20 cellular contexts compared by ENCODE assay signal in genomic region chr1:16398371-16398953, GRCh38. TPM values are rescaled to one million over a fixed set of nuclear protein-coding genes. Genes with fewer than 3 reads are reported as not detected.
DNase-seq lines count a peak whose midpoint lies in the region; ATAC-seq, FAIRE-seq and TF ChIP-seq lines count a peak whose summit lies in the region.
"Had no signal": no experiment of that assay in that cellular context is flagged by ENCODE, and none has a peak within 500 bp of the region (broad histone marks: within the 10 kb centered on the region; RNA-seq: fewer than 3 reads in every experiment).

No MANE protein-coding gene starts in this region.

- 100% methylated on average over 3 of the region's 5 CpGs for WGBS in HepG2 (ENCODE audit: low lambda C conversion rate)
- WGBS in right lobe of liver (ENCODE audit: insufficient coverage, low coverage, low lambda C conversion rate, missing lambda C conversion rate), result no CpG with 5 or more reads among the region's 5 CpGs
- no CpG with 5 or more reads among the region's 5 CpGs for WGBS in trophoblast cell (ENCODE audit: extremely low coverage, insufficient coverage, insufficient read length)

- no peak overlapping the region for H3K27ac ChIP-seq in HepG2 (ENCODE audit: extremely low read length, insufficient read depth, low read length)
- H3K27ac ChIP-seq in right lobe of liver, result no peak overlapping the region
- H3K27ac ChIP-seq in foreskin keratinocyte, result no peak overlapping the region
- no peak overlapping the region for H3K27ac ChIP-seq in trophoblast cell (ENCODE audit: low read depth, low read length)
- H3K27ac ChIP-seq: gastrocnemius medialis, right atrium auricular region, SJSA1 had no signal

- H3K79me2 ChIP-seq in HepG2 (ENCODE audit: insufficient read depth, low read length), result peaks cover 3% of the 10 kb centered on the region
- no peaks in the 10 kb centered on the region for H3K79me2 ChIP-seq in trophoblast cell (ENCODE audit: control insufficient read depth, insufficient read depth, low read length, poor library complexity)

- H3K9me3 Mint-ChIP-seq in effector memory CD8-positive, alpha-beta T cell, result no peaks in the 10 kb centered on the region
- no peaks in the 10 kb centered on the region for H3K9me3 Mint-ChIP-seq in stimulated activated naive B cell treated with anti-CD40 and anti-IgM and Interleukin-4, amounts not matched to agents 10 μg/mL and 1 μg/mL and 100 μg/mL, for 72 hours

- no peak overlapping the region for H3K4me3 Mint-ChIP-seq in effector memory CD8-positive, alpha-beta T cell
- H3K4me3 Mint-ChIP-seq in stimulated activated naive B cell treated with anti-CD40 and anti-IgM and Interleukin-4, amounts not matched to agents 10 μg/mL and 1 μg/mL and 100 μg/mL, for 72 hours, result no peak overlapping the region

- H3K79me1 ChIP-seq in trophoblast cell (ENCODE audit: low read length), result no peaks in the 10 kb centered on the region

- H3K14ac ChIP-seq in trophoblast cell (ENCODE audit: low read length), result no peak overlapping the region

- no peak overlapping the region for H2AK5ac ChIP-seq in trophoblast cell (ENCODE audit: low read length)

- H3K27ac Mint-ChIP-seq in effector memory CD8-positive, alpha-beta T cell, result peak overlapping the region; percentile 72 to 88
- peak overlapping the region; percentile 90 for H3K27ac Mint-ChIP-seq in stimulated activated naive B cell treated with anti-CD40 and anti-IgM and Interleukin-4, amounts not matched to agents 10 μg/mL and 1 μg/mL and 100 μg/mL, for 72 hours

- no peak overlapping the region for H3K23ac ChIP-seq in trophoblast cell (ENCODE audit: low read length)

- H3K18ac ChIP-seq in trophoblast cell (ENCODE audit: low read length), result no peak overlapping the region

- no TSS peak for BruUV-seq in HepG2 (replicated peaks; lab: Mats Ljungman, UMichigan)

- H3K4me1 Mint-ChIP-seq in effector memory CD8-positive, alpha-beta T cell (ENCODE audit: low read depth in 2 of 2), result peaks cover 0 to 10% of the 10 kb centered on the region in 2 donors
- H3K4me1 Mint-ChIP-seq in stimulated activated naive B cell treated with anti-CD40 and anti-IgM and Interleukin-4, amounts not matched to agents 10 μg/mL and 1 μg/mL and 100 μg/mL, for 72 hours, result peaks cover 21 to 34% of the 10 kb centered on the region in 2 donors

- no peak overlapping the region for H3K4me2 ChIP-seq in HepG2 (ENCODE audit: low read depth, low read length)
- H3K4me2 ChIP-seq in trophoblast cell (ENCODE audit: low read length), result no peak overlapping the region

- TF ChIP-seq POLR2A in HepG2 (IDR thresholded peaks at IDR 0.05; ENCODE audit: insufficient read depth in 1 of 2, low read depth in 2 of 2, low read length in 2 of 2) (no peak), right lobe of liver (IDR thresholded peaks at IDR 0.05) (no peak)

- no peak for TF ChIP-seq EP300 in HepG2 (IDR thresholded peaks at IDR 0.05; ENCODE audit: low read depth in 2 of 2, low read length in 2 of 2)
- no peak for TF ChIP-seq EP300 in HepG2 (CRISPR knock-in tag; IDR thresholded peaks at IDR 0.05; ENCODE audit: borderline replicate concordance)

- H3K36me3 Mint-ChIP-seq in effector memory CD8-positive, alpha-beta T cell (ENCODE audit: insufficient read depth), result peaks cover 56% of the 10 kb centered on the region
- H3K36me3 Mint-ChIP-seq in stimulated activated naive B cell treated with anti-CD40 and anti-IgM and Interleukin-4, amounts not matched to agents 10 μg/mL and 1 μg/mL and 100 μg/mL, for 72 hours, result peaks cover 31 to 46% of the 10 kb centered on the region in 2 donors

- no peak overlapping the region for H3K4ac ChIP-seq in trophoblast cell (ENCODE audit: low read depth, low read length)

- TF ChIP-seq RAD21 in HepG2 (CRISPR knock-in tag; IDR thresholded peaks at IDR 0.05), result no peak

- no peak overlapping the region for H2BK12ac ChIP-seq in trophoblast cell (ENCODE audit: low read length)

- intact Hi-C loops in HepG2 (cut with micrococcal nuclease; ENCODE audit: unreplicated experiment) (no loop called here), right lobe of liver (cut with DNase I) (no loop called here)

- H3K9me3 ChIP-seq in HepG2 (ENCODE audit: low read length), result no peaks in the 10 kb centered on the region
- H3K9me3 ChIP-seq in right lobe of liver, result no peaks in the 10 kb centered on the region
- H3K9me3 ChIP-seq in trophoblast cell (ENCODE audit: insufficient read depth, low read depth, low read length), result no peaks in the 10 kb centered on the region
- H3K9me3 ChIP-seq: gastrocnemius medialis, right atrium auricular region, SJSA1 had no signal

- H4K20me1 ChIP-seq in HepG2 (ENCODE audit: insufficient read depth, low read length), result 0 out of 2 replicates have a peak, but pooled peaks cover 7% of the 10 kb centered on the region

- TF ChIP-seq CTCF in HepG2 (CRISPR knock-in tag; IDR thresholded peaks at IDR 0.05), result no peak
- TF ChIP-seq CTCF in right lobe of liver (IDR thresholded peaks at IDR 0.05), result no peak
- no peak for TF ChIP-seq CTCF in foreskin keratinocyte (conservative IDR thresholded peaks at IDR 0.05)

- H2AFZ ChIP-seq in HepG2 (ENCODE audit: low read length) (no peak overlapping the region), trophoblast cell (ENCODE audit: insufficient read depth, low read length, poor library complexity) (no peak overlapping the region)

- CTCF ChIA-PET in HepG2 (lab: Yijun Ruan, JAX; ENCODE audit: low intra/inter-chr PET ratio, low total read pairs), result no interaction called here

- H2BK120ac ChIP-seq in trophoblast cell (ENCODE audit: insufficient read depth, low read length, poor library complexity), result no peak overlapping the region

- in situ Hi-C loops in HepG2 (cut with HindIII; ENCODE audit: extremely low pct_ligation_motif_present, low pct_unique_long_range_greater_than_20kb), result no loop called here

- no peaks in the 10 kb centered on the region for H3K27me3 Mint-ChIP-seq in effector memory CD8-positive, alpha-beta T cell
- H3K27me3 Mint-ChIP-seq in stimulated activated naive B cell treated with anti-CD40 and anti-IgM and Interleukin-4, amounts not matched to agents 10 μg/mL and 1 μg/mL and 100 μg/mL, for 72 hours, result no peaks in the 10 kb centered on the region

- no peak overlapping the region for H3K9ac ChIP-seq in HepG2 (ENCODE audit: insufficient read depth, low read depth, low read length)
- H3K9ac ChIP-seq in trophoblast cell (ENCODE audit: low read length), result no peak overlapping the region

- DNase-seq in HepG2 (ENCODE audit: low spot score), result no peak
- DNase-seq in right lobe of liver, result no peak
- DNase-seq in NCI-H524 (lab: John Stamatoyannopoulos, UW), result peak; percentile 92 to 98
- no peak for DNase-seq in effector memory CD8-positive, alpha-beta T cell
- no peak for DNase-seq in stimulated activated naive B cell treated with anti-CD40 and anti-IgM and Interleukin-4, amounts not matched to agents 10 μg/mL and 1 μg/mL and 100 μg/mL, for 72 hours
- no peak for DNase-seq in NCI-H1092 (lab: John Stamatoyannopoulos, UW)
- DNase-seq in foreskin keratinocyte, result no peak
- no peak for DNase-seq in trophoblast cell
- DNase-seq: activated CD4-positive, alpha-beta T cell treated with anti-CD3 and anti-CD28 coated beads for 1 hour; COR-L47; dorsolateral prefrontal cortex; erythroblast; gastrocnemius medialis; NCI-H187; NCI-H526; PC-3 had no signal

- H3K4me1 ChIP-seq in HepG2 (ENCODE audit: insufficient read depth, low read length), result no peaks in the 10 kb centered on the region
- peaks cover 0 to 4% (median 0%) of the 10 kb centered on the region in 4 donors for H3K4me1 ChIP-seq in right lobe of liver
- peaks cover 5% of the 10 kb centered on the region for H3K4me1 ChIP-seq in foreskin keratinocyte
- peaks cover 0 to 2% of the 10 kb centered on the region in 2 experiments for H3K4me1 ChIP-seq in trophoblast cell (ENCODE audit: control insufficient read depth in 1 of 2, insufficient read depth in 2 of 2, low read length in 2 of 2)
- H3K4me1 ChIP-seq: SJSA1 had no signal

- no peak overlapping the region for H4K8ac ChIP-seq in trophoblast cell (ENCODE audit: low read depth, low read length)

- no peak overlapping the region for H4K91ac ChIP-seq in trophoblast cell (ENCODE audit: low read depth, low read length)

- no peak overlapping the region for H4K12ac ChIP-seq in trophoblast cell (ENCODE audit: low read depth, low read length)

- H3K27me3 ChIP-seq in HepG2 (ENCODE audit: control insufficient read depth in 1 of 2, insufficient read depth in 2 of 2, low read length in 2 of 2) (no peaks in the 10 kb centered on the region), right lobe of liver (no peaks in the 10 kb centered on the region), foreskin keratinocyte (no peaks in the 10 kb centered on the region), trophoblast cell (ENCODE audit: insufficient read depth, low read length) (no peaks in the 10 kb centered on the region)
- H3K27me3 ChIP-seq: dorsolateral prefrontal cortex, gastrocnemius medialis, right atrium auricular region, SJSA1 had no signal

- peaks cover 26 to 37% of the 10 kb centered on the region in 2 experiments; a peak in 4 of 5 replicates for H3K36me3 ChIP-seq in HepG2 (replicated peaks in 1 of 2; ENCODE audit: control insufficient read depth in 1 of 2, insufficient read depth in 2 of 2, low read length in 2 of 2)
- H3K36me3 ChIP-seq in right lobe of liver, result peaks cover 0 to 19% (median 11%) of the 10 kb centered on the region in 4 donors
- H3K36me3 ChIP-seq in trophoblast cell (ENCODE audit: control insufficient read depth in 1 of 2, insufficient read depth in 2 of 2, low read length in 2 of 2), result peaks cover 41 to 50% of the 10 kb centered on the region in 2 experiments

- ATAC-seq in HepG2 (no peak), right lobe of liver (no peak), foreskin keratinocyte (no peak)
- no peak for ATAC-seq in effector memory CD8-positive, alpha-beta T cell (replicated peaks)
- ATAC-seq in stimulated activated naive B cell treated with anti-CD40 and anti-IgM and Interleukin-4, amounts not matched to agents 10 μg/mL and 1 μg/mL and 100 μg/mL, for 72 hours (replicated peaks), result no peak
- ATAC-seq: gastrocnemius medialis, PC-3 had no signal

- H3K4me3 ChIP-seq in HepG2 (replicated peaks in 1 of 3; ENCODE audit: insufficient read depth in 1 of 3, low read depth in 2 of 3, low read length in 3 of 3) (no peak overlapping the region), right lobe of liver (no peak overlapping the region), trophoblast cell (ENCODE audit: low read depth, low read length) (no peak overlapping the region)
- H3K4me3 ChIP-seq: dorsolateral prefrontal cortex, gastrocnemius medialis, right atrium auricular region, SJSA1 had no signal

- POLR2A ChIA-PET in HepG2 (lab: Yijun Ruan, JAX), result no interaction called here

- no peak for FAIRE-seq in HepG2 (lab: Jason Lieb, UNC)
- FAIRE-seq: H54 had no signal

- no peak overlapping the region for H2BK5ac ChIP-seq in trophoblast cell (ENCODE audit: low read depth, low read length, poor library complexity)

RNA-seq across cellular contexts. Expression of gene SZRD1, which starts 31.4 kb away (rescaled TPM):
- 28.5 and 38.6 TPM in 2 replicates for total RNA-seq in HepG2 (2016; rRNA removed; fragmentation: Illumina TruSeq; extraction: Trizol)
- 12.7 and 18.5 TPM in 2 replicates for total RNA-seq in HepG2 (2016; cell fraction: cytosol; rRNA removed; fragmentation: Illumina TruSeq; extraction: Trizol; ENCODE audit: low read depth)
- total RNA-seq in HepG2 (2016; cell fraction: insoluble cytoplasmic fraction; rRNA removed; fragmentation: Illumina TruSeq; extraction: Trizol), result 31.4 and 32.6 TPM in 2 replicates
- total RNA-seq in HepG2 (2016; cell fraction: membrane; rRNA removed; fragmentation: Illumina TruSeq; extraction: Trizol), result 51.4 and 51.8 TPM in 2 replicates
- 18.9 and 20.9 TPM in 2 replicates for total RNA-seq in HepG2 (2016; cell fraction: nucleus; rRNA removed; fragmentation: Illumina TruSeq; extraction: Trizol)
- polyA plus RNA-seq in HepG2 (2011; rRNA removed), result 41.4 and 49.1 TPM in 2 replicates
- 42.6 and 48.7 TPM in 2 replicates for polyA plus RNA-seq in HepG2 (2011; cell fraction: cytosol; rRNA removed)
- 28.2 and 28.3 TPM in 2 replicates for polyA plus RNA-seq in HepG2 (2011; cell fraction: nucleus; rRNA removed)
- 34.4 and 36.9 TPM in 2 replicates for polyA plus RNA-seq in HepG2 (2012)
- polyA plus RNA-seq in HepG2 (2016; cell fraction: cytosol; fragmentation: Illumina TruSeq; extraction: Trizol; ENCODE audit: low read depth), result 56.7 and 58.7 TPM in 2 replicates
- polyA plus RNA-seq in HepG2 (2016; cell fraction: insoluble cytoplasmic fraction; fragmentation: Illumina TruSeq; extraction: Trizol; ENCODE audit: low read depth), result 71.8 and 88.8 TPM in 2 replicates
- 116 and 117 TPM in 2 replicates for polyA plus RNA-seq in HepG2 (2016; cell fraction: membrane; fragmentation: Illumina TruSeq; extraction: Trizol; ENCODE audit: low read depth)
- 51.4 and 59.8 TPM in 2 replicates for polyA plus RNA-seq in HepG2 (2016; cell fraction: nucleus; fragmentation: Illumina TruSeq; extraction: Trizol; ENCODE audit: insufficient read depth, low read depth)
- 50.6 and 97.3 TPM in 2 replicates for polyA minus RNA-seq in HepG2 (2011; rRNA and poly(A)+ RNA removed; ENCODE audit: low replicate concordance)
- 24.6 and 26.6 TPM in 2 replicates for polyA minus RNA-seq in HepG2 (2011; cell fraction: cytosol; rRNA and poly(A)+ RNA removed)
- 13.0 and 16.4 TPM in 2 replicates for polyA minus RNA-seq in HepG2 (2011; cell fraction: nucleus; rRNA and poly(A)+ RNA removed)
- 10 to 100 TPM; 41.4 to 57.8 (median 47.5) TPM for total RNA-seq in right lobe of liver
- total RNA-seq in foreskin keratinocyte, result 126 and 127 TPM in 2 replicates
- polyA plus RNA-seq in foreskin keratinocyte, result 104 and 119 TPM in 2 replicates
- 80.6 and 85.6 TPM in 2 replicates for polyA plus RNA-seq in trophoblast cell (2013)

RNA-seq across cellular contexts. Expression of gene SPATA21, which starts 38.8 kb away (rescaled TPM):
- total RNA-seq in HepG2 (2016; rRNA removed; fragmentation: Illumina TruSeq; extraction: Trizol), result 0.21 and 0.80 TPM in 2 replicates
- 0.35 and 0.51 TPM in 2 replicates for total RNA-seq in HepG2 (2016; cell fraction: cytosol; rRNA removed; fragmentation: Illumina TruSeq; extraction: Trizol; ENCODE audit: low read depth)
- total RNA-seq in HepG2 (2016; cell fraction: insoluble cytoplasmic fraction; rRNA removed; fragmentation: Illumina TruSeq; extraction: Trizol), result 0.25 and 0.74 TPM in 2 replicates
- total RNA-seq in HepG2 (2016; cell fraction: membrane; rRNA removed; fragmentation: Illumina TruSeq; extraction: Trizol), result 0.21 and 0.40 TPM in 2 replicates
- 1.3 and 1.5 TPM in 2 replicates for total RNA-seq in HepG2 (2016; cell fraction: nucleus; rRNA removed; fragmentation: Illumina TruSeq; extraction: Trizol)
- polyA plus RNA-seq in HepG2 (2011; rRNA removed), result 1.4 and 1.8 TPM in 2 replicates
- 0.54 and 1.0 TPM in 2 replicates for polyA plus RNA-seq in HepG2 (2011; cell fraction: cytosol; rRNA removed)
- 7.5 and 11.1 TPM in 2 replicates for polyA plus RNA-seq in HepG2 (2011; cell fraction: nucleus; rRNA removed)
- polyA plus RNA-seq in HepG2 (2012), result 0.85 and 0.95 TPM in 2 replicates
- 0.08 and 0.24 TPM in 2 replicates for polyA plus RNA-seq in HepG2 (2016; cell fraction: cytosol; fragmentation: Illumina TruSeq; extraction: Trizol; ENCODE audit: low read depth)
- polyA plus RNA-seq in HepG2 (2016; cell fraction: insoluble cytoplasmic fraction; fragmentation: Illumina TruSeq; extraction: Trizol; ENCODE audit: low read depth), result 0.33 and 0.38 TPM in 2 replicates
- 0.07 and 0.15 TPM in 2 replicates for polyA plus RNA-seq in HepG2 (2016; cell fraction: membrane; fragmentation: Illumina TruSeq; extraction: Trizol; ENCODE audit: low read depth)
- polyA plus RNA-seq in HepG2 (2016; cell fraction: nucleus; fragmentation: Illumina TruSeq; extraction: Trizol; ENCODE audit: insufficient read depth, low read depth), result 4.4 and 5.3 TPM in 2 replicates
- 0.26 TPM in 1 of 2 replicates, not detected in the other for polyA minus RNA-seq in HepG2 (2011; rRNA and poly(A)+ RNA removed; ENCODE audit: low replicate concordance)
- 0.30 and 0.70 TPM in 2 replicates for polyA minus RNA-seq in HepG2 (2011; cell fraction: cytosol; rRNA and poly(A)+ RNA removed)
- polyA minus RNA-seq in HepG2 (2011; cell fraction: nucleus; rRNA and poly(A)+ RNA removed), result 0.75 and 0.77 TPM in 2 replicates
- 1 to 10 TPM in 2 of 6 experiments, not detected in 4; 1.6 to 1.8 TPM for total RNA-seq in right lobe of liver
- not detected in 2 replicates for total RNA-seq in foreskin keratinocyte
- polyA plus RNA-seq in foreskin keratinocyte, result 0.02 TPM in 1 of 2 replicates, not detected in the other
- polyA plus RNA-seq in trophoblast cell (2013), result not detected in 2 replicates
- total RNA-seq: gastrocnemius medialis, MCF 10A, PC-3, right atrium auricular region, SJSA1 had no signal

RNA-seq across cellular contexts. Expression of gene NECAP2, which starts 42.1 kb away (rescaled TPM):
- total RNA-seq in HepG2 (2016; rRNA removed; fragmentation: Illumina TruSeq; extraction: Trizol), result 52.3 and 62.6 TPM in 2 replicates
- 9.4 and 10.0 TPM in 2 replicates for total RNA-seq in HepG2 (2016; cell fraction: cytosol; rRNA removed; fragmentation: Illumina TruSeq; extraction: Trizol; ENCODE audit: low read depth)
- 51.2 and 64.2 TPM in 2 replicates for total RNA-seq in HepG2 (2016; cell fraction: insoluble cytoplasmic fraction; rRNA removed; fragmentation: Illumina TruSeq; extraction: Trizol)
- total RNA-seq in HepG2 (2016; cell fraction: membrane; rRNA removed; fragmentation: Illumina TruSeq; extraction: Trizol), result 20.2 and 23.2 TPM in 2 replicates
- total RNA-seq in HepG2 (2016; cell fraction: nucleus; rRNA removed; fragmentation: Illumina TruSeq; extraction: Trizol), result 22.1 and 26.7 TPM in 2 replicates
- polyA plus RNA-seq in HepG2 (2011; rRNA removed), result 38.5 and 41.0 TPM in 2 replicates
- polyA plus RNA-seq in HepG2 (2011; cell fraction: cytosol; rRNA removed), result 48.1 and 54.1 TPM in 2 replicates
- 22.4 and 27.6 TPM in 2 replicates for polyA plus RNA-seq in HepG2 (2011; cell fraction: nucleus; rRNA removed)
- polyA plus RNA-seq in HepG2 (2012), result 24.9 and 33.4 TPM in 2 replicates
- polyA plus RNA-seq in HepG2 (2016; cell fraction: cytosol; fragmentation: Illumina TruSeq; extraction: Trizol; ENCODE audit: low read depth), result 7.1 and 7.3 TPM in 2 replicates
- 55.1 and 59.1 TPM in 2 replicates for polyA plus RNA-seq in HepG2 (2016; cell fraction: insoluble cytoplasmic fraction; fragmentation: Illumina TruSeq; extraction: Trizol; ENCODE audit: low read depth)
- polyA plus RNA-seq in HepG2 (2016; cell fraction: membrane; fragmentation: Illumina TruSeq; extraction: Trizol; ENCODE audit: low read depth), result 10.5 and 12.4 TPM in 2 replicates
- polyA plus RNA-seq in HepG2 (2016; cell fraction: nucleus; fragmentation: Illumina TruSeq; extraction: Trizol; ENCODE audit: insufficient read depth, low read depth), result 30.2 and 30.4 TPM in 2 replicates
- 43.7 and 55.9 TPM in 2 replicates for polyA minus RNA-seq in HepG2 (2011; rRNA and poly(A)+ RNA removed; ENCODE audit: low replicate concordance)
- 21.5 and 24.9 TPM in 2 replicates for polyA minus RNA-seq in HepG2 (2011; cell fraction: cytosol; rRNA and poly(A)+ RNA removed)
- polyA minus RNA-seq in HepG2 (2011; cell fraction: nucleus; rRNA and poly(A)+ RNA removed), result 18.5 and 22.5 TPM in 2 replicates
- total RNA-seq in right lobe of liver, result 10 to 100 TPM; 13.9 to 28.3 (median 24.2) TPM
- total RNA-seq in foreskin keratinocyte, result 61.2 and 67.6 TPM in 2 replicates
- polyA plus RNA-seq in foreskin keratinocyte, result 54.6 and 58.4 TPM in 2 replicates
- 53.0 and 53.9 TPM in 2 replicates for polyA plus RNA-seq in trophoblast cell (2013)

RNA-seq across cellular contexts. Expression of gene FBXO42, which starts 46.2 kb away (rescaled TPM):
- total RNA-seq in HepG2 (2016; rRNA removed; fragmentation: Illumina TruSeq; extraction: Trizol) (7.6 and 9.0 TPM in 2 replicates), right lobe of liver (10 to 100 TPM in 3 of 6 experiments, 1 to 10 TPM in 3; 7.9 to 14.1 (median 10.2) TPM), foreskin keratinocyte (12.9 and 14.1 TPM in 2 replicates)
- 1.8 and 2.2 TPM in 2 replicates for total RNA-seq in HepG2 (2016; cell fraction: cytosol; rRNA removed; fragmentation: Illumina TruSeq; extraction: Trizol; ENCODE audit: low read depth)
- total RNA-seq in HepG2 (2016; cell fraction: insoluble cytoplasmic fraction; rRNA removed; fragmentation: Illumina TruSeq; extraction: Trizol), result 7.3 and 9.0 TPM in 2 replicates
- total RNA-seq in HepG2 (2016; cell fraction: membrane; rRNA removed; fragmentation: Illumina TruSeq; extraction: Trizol), result 3.2 and 3.4 TPM in 2 replicates
- total RNA-seq in HepG2 (2016; cell fraction: nucleus; rRNA removed; fragmentation: Illumina TruSeq; extraction: Trizol), result 9.0 and 10.5 TPM in 2 replicates
- polyA plus RNA-seq in HepG2 (2011; rRNA removed) (17.2 and 17.5 TPM in 2 replicates), foreskin keratinocyte (10.4 and 11.3 TPM in 2 replicates)
- 11.3 and 12.6 TPM in 2 replicates for polyA plus RNA-seq in HepG2 (2011; cell fraction: cytosol; rRNA removed)
- 16.2 and 16.9 TPM in 2 replicates for polyA plus RNA-seq in HepG2 (2011; cell fraction: nucleus; rRNA removed)
- 9.9 and 10.1 TPM in 2 replicates for polyA plus RNA-seq in HepG2 (2012)
- polyA plus RNA-seq in HepG2 (2016; cell fraction: cytosol; fragmentation: Illumina TruSeq; extraction: Trizol; ENCODE audit: low read depth), result 0.43 and 1.1 TPM in 2 replicates
- 8.9 and 10.1 TPM in 2 replicates for polyA plus RNA-seq in HepG2 (2016; cell fraction: insoluble cytoplasmic fraction; fragmentation: Illumina TruSeq; extraction: Trizol; ENCODE audit: low read depth)
- 1.4 and 1.6 TPM in 2 replicates for polyA plus RNA-seq in HepG2 (2016; cell fraction: membrane; fragmentation: Illumina TruSeq; extraction: Trizol; ENCODE audit: low read depth)
- polyA plus RNA-seq in HepG2 (2016; cell fraction: nucleus; fragmentation: Illumina TruSeq; extraction: Trizol; ENCODE audit: insufficient read depth, low read depth), result 8.1 and 9.2 TPM in 2 replicates
- polyA minus RNA-seq in HepG2 (2011; rRNA and poly(A)+ RNA removed; ENCODE audit: low replicate concordance), result 14.6 and 25.0 TPM in 2 replicates
- 8.8 and 9.5 TPM in 2 replicates for polyA minus RNA-seq in HepG2 (2011; cell fraction: cytosol; rRNA and poly(A)+ RNA removed)
- polyA minus RNA-seq in HepG2 (2011; cell fraction: nucleus; rRNA and poly(A)+ RNA removed), result 24.2 and 24.5 TPM in 2 replicates
- polyA plus RNA-seq in trophoblast cell (2013), result 10.4 and 11.3 TPM in 2 replicates

Comparison
In these comparisons a context has a peak if more than half of its experiments do, and no peak if none do; other contexts are left out.
1. DNase-seq: peak in NCI-H524 (2 of 2); none in HepG2 (single experiment), right lobe of liver (0 of 3), effector memory CD8-positive, alpha-beta T cell (0 of 3), stimulated activated naive B cell treated with anti-CD40 and anti-IgM and Interleukin-4, amounts not matched to agents 10 μg/mL and 1 μg/mL and 100 μg/mL, for 72 hours (single experiment), NCI-H1092 (single experiment), foreskin keratinocyte (0 of 2) and trophoblast cell (0 of 2).